9 cellular contexts compared by ENCODE assay signal in the genomic region with DNA sequence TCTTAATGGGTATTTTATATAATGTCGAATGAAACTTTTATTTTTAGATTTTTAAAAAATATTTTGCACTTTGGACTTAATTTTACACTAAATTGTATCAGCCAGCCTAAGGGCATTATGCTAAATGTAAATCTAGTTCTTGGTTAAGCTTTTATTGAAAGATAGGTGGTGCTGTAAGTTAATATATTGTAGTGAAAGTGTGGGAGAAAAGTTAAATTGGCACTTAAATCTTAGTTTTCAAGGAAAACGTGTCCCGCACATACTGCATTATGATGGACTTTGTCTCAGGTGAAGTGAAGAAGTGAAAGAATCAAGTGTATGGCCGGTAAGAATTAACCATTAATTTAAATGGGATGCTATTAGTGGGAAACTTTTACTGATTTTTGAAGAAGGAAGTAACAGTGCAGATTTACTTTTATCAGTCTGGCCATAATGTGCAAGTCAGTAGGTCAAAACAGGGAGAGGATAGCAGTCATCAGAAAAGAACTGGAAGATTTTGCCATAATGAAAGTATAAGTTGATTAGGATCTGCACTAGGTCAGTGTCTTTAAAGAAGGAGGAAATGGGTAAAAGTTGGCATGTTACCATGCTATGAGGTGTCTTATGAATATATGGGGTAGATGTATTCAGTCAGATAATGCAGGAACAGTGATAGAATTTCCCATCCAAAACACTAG.
DNase-seq lines count a peak whose midpoint lies in the region; ATAC-seq, FAIRE-seq and TF ChIP-seq lines count a peak whose summit lies in the region.
"Had no signal": no experiment of that assay in that cellular context is flagged by ENCODE, and none has a peak within 500 bp of the region (broad histone marks: within the 10 kb centered on the region; RNA-seq: fewer than 3 reads in every experiment).

No MANE protein-coding gene starts in this region.

- CTCF ChIA-PET in CD8-positive, alpha-beta T cell (lab: Charles Lee): interaction anchor here (0.6 to 11.4 kb wide), 15 partner anchors 9 to 487 kb away, joined by 3 to 89 read pairs (median 4); no protein-coding TSS in a partner anchor

- no peak overlapping the region for H3K27ac ChIP-seq in CD8-positive, alpha-beta T cell (ENCODE audit: low read depth, low read length)
- H3K27ac ChIP-seq in KMS-11 (no peak overlapping the region), astrocyte (ENCODE audit: low read depth, low read length) (no peak overlapping the region)

- no peaks in the 10 kb centered on the region for H3K36me3 ChIP-seq in CD8-positive, alpha-beta T cell (ENCODE audit: insufficient read depth, low read length)
- H3K36me3 ChIP-seq in KMS-11 (ENCODE audit: insufficient read depth) (no peaks in the 10 kb centered on the region), astrocyte (ENCODE audit: insufficient read depth, low read length) (peaks cover 4% of the 10 kb centered on the region)

- no peak overlapping the region for H3K9ac ChIP-seq in KMS-11
- H3K9ac ChIP-seq in astrocyte (ENCODE audit: low read length): peak overlapping the region; percentile 39

- no peaks in the 10 kb centered on the region for H3K9me3 Mint-ChIP-seq in CD8-positive, alpha-beta T cell
- H3K9me3 Mint-ChIP-seq in astrocyte (ENCODE audit: unreplicated experiment): no peaks in the 10 kb centered on the region

- peaks cover 10% of the 10 kb centered on the region for H3K36me3 Mint-ChIP-seq in CD8-positive, alpha-beta T cell
- no peaks in the 10 kb centered on the region for H3K36me3 Mint-ChIP-seq in astrocyte (ENCODE audit: low read depth, unreplicated experiment)

- ATAC-seq in CD8-positive, alpha-beta T cell: peak; percentile 58
- ATAC-seq in GM21367 (IDR thresholded peaks at IDR 0.05; ENCODE audit: unreplicated experiment) (no peak), HG02970 (IDR thresholded peaks at IDR 0.05; ENCODE audit: low FRiP score, unreplicated experiment) (no peak)

- H3K4me1 Mint-ChIP-seq in CD8-positive, alpha-beta T cell (ENCODE audit: low read depth): peaks cover 14% of the 10 kb centered on the region
- no peaks in the 10 kb centered on the region for H3K4me1 Mint-ChIP-seq in astrocyte (ENCODE audit: low read depth, unreplicated experiment)

- no peaks in the 10 kb centered on the region for H3K27me3 Mint-ChIP-seq in CD8-positive, alpha-beta T cell (ENCODE audit: low read depth)
- H3K27me3 Mint-ChIP-seq in astrocyte (ENCODE audit: low read depth, unreplicated experiment): no peaks in the 10 kb centered on the region

- H3K27me3 ChIP-seq in CD8-positive, alpha-beta T cell (ENCODE audit: insufficient read depth, low read length): no peaks in the 10 kb centered on the region
- no peaks in the 10 kb centered on the region for H3K27me3 ChIP-seq in KMS-11 (ENCODE audit: insufficient read depth, low read depth)
- H3K27me3 ChIP-seq in astrocyte (ENCODE audit: insufficient read depth, low read length): no peaks in the 10 kb centered on the region

- H3K79me2 ChIP-seq in KMS-11 (ENCODE audit: insufficient read depth, low read depth) (no peaks in the 10 kb centered on the region), astrocyte (ENCODE audit: insufficient read depth, low read length) (no peaks in the 10 kb centered on the region)

- POLR2A ChIA-PET in CD8-positive, alpha-beta T cell (lab: Charles Lee): interaction anchor here (1.0 to 1.3 kb wide), 3 partner anchors 14 to 142 kb away, joined by 3 to 4 read pairs (median 4); a partner anchor contains a TSS

- H2AFZ ChIP-seq in KMS-11 (ENCODE audit: low read depth): no peak overlapping the region
- H2AFZ ChIP-seq in astrocyte (ENCODE audit: low read depth, low read length): no peak overlapping the region

- FAIRE-seq in astrocyte (lab: Jason Lieb, UNC): peak; percentile 76

- H3K4me2 ChIP-seq in KMS-11 (no peak overlapping the region), astrocyte (ENCODE audit: low read length) (peak overlapping the region; percentile 1)

- H3K27ac Mint-ChIP-seq in CD8-positive, alpha-beta T cell: peak overlapping the region; percentile 49
- H3K27ac Mint-ChIP-seq in astrocyte (ENCODE audit: unreplicated experiment): no peak overlapping the region

- intact Hi-C loops in CD8-positive, alpha-beta T cell (cut with DNase I, micrococcal nuclease): loop anchor here (1.0 to 10.0 kb wide), 13 partner anchors 47 to 487 kb away; a partner anchor contains a TSS

- DNase-seq in CD8-positive, alpha-beta T cell: no peak
- DNase-seq in astrocyte (ENCODE audit: low read depth) (no peak), medulla oblongata (ENCODE audit: extremely low spot score) (peak; percentile 45), HPDE6-E6E7 (ENCODE audit: extremely low spot score) (no peak), NCI-H345 (lab: John Stamatoyannopoulos, UW) (no peak)
- DNase-seq: left cardiac atrium had no signal

- H3K4me1 ChIP-seq in CD8-positive, alpha-beta T cell (ENCODE audit: insufficient read depth, low read length): peaks cover 6% of the 10 kb centered on the region
- H3K4me1 ChIP-seq in KMS-11 (ENCODE audit: low read depth, poor library complexity, severe bottlenecking) (peaks cover 6% of the 10 kb centered on the region), astrocyte (ENCODE audit: insufficient read depth, low read length) (peaks cover 3% of the 10 kb centered on the region)

- H3K9me3 ChIP-seq in CD8-positive, alpha-beta T cell (ENCODE audit: low read length): no peaks in the 10 kb centered on the region
- no peaks in the 10 kb centered on the region for H3K9me3 ChIP-seq in astrocyte (ENCODE audit: insufficient read depth, low read depth, low read length)

- no peak overlapping the region for H3K4me3 Mint-ChIP-seq in CD8-positive, alpha-beta T cell
- no peak overlapping the region for H3K4me3 Mint-ChIP-seq in astrocyte (ENCODE audit: unreplicated experiment)

- H3K4me3 ChIP-seq in CD8-positive, alpha-beta T cell (ENCODE audit: low read depth, low read length): no peak overlapping the region
- no peak overlapping the region for H3K4me3 ChIP-seq in KMS-11 (IDR thresholded peaks at IDR 0.05; ENCODE audit: insufficient read depth, low read depth, low read length)
- no peak overlapping the region for H3K4me3 ChIP-seq in astrocyte (ENCODE audit: insufficient read depth, low read depth, low read length)

- H4K20me1 ChIP-seq in KMS-11 (ENCODE audit: insufficient read depth): no peaks in the 10 kb centered on the region
- no peaks in the 10 kb centered on the region for H4K20me1 ChIP-seq in astrocyte (ENCODE audit: insufficient read depth, low read length)

- TF ChIP-seq CTCF in CD8-positive, alpha-beta T cell (IDR thresholded peaks at IDR 0.05): peak; percentile 95
- TF ChIP-seq CTCF in KMS-11 (conservative IDR thresholded peaks at IDR 0.05; ENCODE audit: low read depth, low read length) (peak; percentile 45; the same call in 1 of the 2 replicates), astrocyte (IDR thresholded peaks at IDR 0.05; ENCODE audit: insufficient read depth, low read depth, low read length) (peak; percentile 43)

Comparison
In these comparisons a context has a peak if more than half of its experiments do, and no peak if none do; other contexts are left out.
1. CTCF ChIP-seq: peak in every context shown above with its lines; median percentile 95 in CD8-positive, alpha-beta T cell; 45 in KMS-11; 43 in astrocyte.